21 cellular contexts compared by ENCODE assay signal in genomic region chr3:156609115-156609514, GRCh38.
"Had no signal": no experiment of that assay in that cellular context is flagged by ENCODE, and none has a peak within 500 bp of the region (broad histone marks: within the 10 kb centered on the region; RNA-seq: fewer than 3 reads in every experiment).

No MANE protein-coding gene starts in this region.

- H3K4me1 Mint-ChIP-seq: central memory CD8-positive, alpha-beta T cell had no signal

- H3K27ac ChIP-seq: adrenal gland, ascending aorta, breast epithelium, dorsolateral prefrontal cortex, gastrocnemius medialis, parathyroid adenoma, tibial artery had no signal

- H3K36me3 Mint-ChIP-seq: activated naive CD4-positive, alpha-beta T cell treated with anti-CD3 and anti-CD28 coated beads, Interleukin-2, amount 50 U/mL, for 72 hours; natural killer cell treated with Interleukin-12 subunit alpha and Interleukin-12 subunit beta and Interleukin-15 and Interleukin-18, amount 100 ng/mL, for 72 hours had no signal

- H3K36me3 ChIP-seq: adrenal gland, ascending aorta, breast epithelium, gastrocnemius medialis, tibial artery had no signal

- DNase-seq: activated CD4-positive, alpha-beta T cell treated with anti-CD3 and anti-CD28 coated beads for 1 hour; activated CD4-positive, alpha-beta T cell treated with anti-CD3 and anti-CD28 coated beads, Interleukin-2, amount 50 U/mL, for 1 hour; activated T-cell treated with anti-CD3 and anti-CD28 coated beads, Interleukin-2, amount 50 U/mL, for 24 hours; adrenal gland; dorsolateral prefrontal cortex; effector memory CD8-positive, alpha-beta T cell; gastrocnemius medialis; hypothalamus; right cardiac atrium; stimulated activated CD4-positive, alpha-beta T cell treated with anti-CD3 and anti-CD28 coated beads, Interleukin-1b, Interleukin-23, amount 100 ng/mL, for 48 hours; stimulated activated naive CD8-positive, alpha-beta T cell treated with anti-CD3 and anti-CD28 coated beads, Interleukin-15, amount 100 ng/mL, for 72 hours; T-helper 9 cell; tibial artery had no signal

- ATAC-seq: activated naive CD4-positive, alpha-beta T cell treated with anti-CD3 and anti-CD28 coated beads, Interleukin-2, amount 50 U/mL, for 72 hours; activated T-helper 17 cell treated with anti-CD3 and anti-CD28 coated beads, Interleukin-2, amount 50 U/mL, for 72 hours; effector memory CD8-positive, alpha-beta T cell; esophagus mucosa; gastrocnemius medialis; natural killer cell treated with Interleukin-12 subunit alpha and Interleukin-12 subunit beta and Interleukin-15 and Interleukin-18, amount 100 ng/mL, for 72 hours; right cardiac atrium; stimulated activated naive CD8-positive, alpha-beta T cell treated with anti-CD3 and anti-CD28 coated beads, Interleukin-15, amount 100 ng/mL, for 72 hours had no signal

- H3K9me3 ChIP-seq: adrenal gland, ascending aorta, breast epithelium, gastrocnemius medialis, tibial artery had no signal

- H3K9ac ChIP-seq: parathyroid adenoma had no signal

- H3K9me3 Mint-ChIP-seq: activated naive CD4-positive, alpha-beta T cell treated with anti-CD3 and anti-CD28 coated beads, Interleukin-2, amount 50 U/mL, for 72 hours; activated T-cell treated with anti-CD3 and anti-CD28 coated beads, Interleukin-2, amount 50 U/mL, for 24 hours; activated T-helper 17 cell treated with anti-CD3 and anti-CD28 coated beads, Interleukin-2, amount 50 U/mL, for 72 hours; central memory CD8-positive, alpha-beta T cell; effector memory CD8-positive, alpha-beta T cell; natural killer cell treated with Interleukin-12 subunit alpha and Interleukin-12 subunit beta and Interleukin-15 and Interleukin-18, amount 100 ng/mL, for 72 hours; stimulated activated naive CD8-positive, alpha-beta T cell treated with anti-CD3 and anti-CD28 coated beads, Interleukin-15, amount 100 ng/mL, for 72 hours had no signal

- H3K4me3 Mint-ChIP-seq: activated T-cell treated with anti-CD3 and anti-CD28 coated beads, Interleukin-2, amount 50 U/mL, for 24 hours; activated T-helper 17 cell treated with anti-CD3 and anti-CD28 coated beads, Interleukin-2, amount 50 U/mL, for 72 hours; central memory CD8-positive, alpha-beta T cell; effector memory CD8-positive, alpha-beta T cell; natural killer cell treated with Interleukin-12 subunit alpha and Interleukin-12 subunit beta and Interleukin-15 and Interleukin-18, amount 100 ng/mL, for 72 hours; stimulated activated naive CD8-positive, alpha-beta T cell treated with anti-CD3 and anti-CD28 coated beads, Interleukin-15, amount 100 ng/mL, for 72 hours had no signal

- H3K27ac Mint-ChIP-seq: activated naive CD4-positive, alpha-beta T cell treated with anti-CD3 and anti-CD28 coated beads, Interleukin-2, amount 50 U/mL, for 72 hours; activated T-cell treated with anti-CD3 and anti-CD28 coated beads, Interleukin-2, amount 50 U/mL, for 24 hours; activated T-helper 17 cell treated with anti-CD3 and anti-CD28 coated beads, Interleukin-2, amount 50 U/mL, for 72 hours; effector memory CD8-positive, alpha-beta T cell; stimulated activated naive CD8-positive, alpha-beta T cell treated with anti-CD3 and anti-CD28 coated beads, Interleukin-15, amount 100 ng/mL, for 72 hours had no signal

- H3K4me3 ChIP-seq: adrenal gland, ascending aorta, breast epithelium, dorsolateral prefrontal cortex, gastrocnemius medialis, tibial artery had no signal
